Comparison of ENCODE assay signal across 18 cellular contexts in genomic region chr21:15309721-15310120, GRCh38.
DNase-seq lines count a peak whose midpoint lies in the region; ATAC-seq, FAIRE-seq and TF ChIP-seq lines count a peak whose summit lies in the region.
"Had no signal": no experiment of that assay in that cellular context is flagged by ENCODE, and none has a peak within 500 bp of the region (broad histone marks: within the 10 kb centered on the region; RNA-seq: fewer than 3 reads in every experiment).

No MANE protein-coding gene starts in this region.

- H3K9me3 ChIP-seq in RWPE2 (ENCODE audit: severe bottlenecking) (no peaks in the 10 kb centered on the region), gastroesophageal sphincter (no peaks in the 10 kb centered on the region), testis (no peaks in the 10 kb centered on the region), WERI-Rb-1 (ENCODE audit: severe bottlenecking) (no peaks in the 10 kb centered on the region)

- no peak for FAIRE-seq in HTR-8/SVneo (lab: Jason Lieb, UNC)
- FAIRE-seq: endothelial cell of umbilical vein, small intestine had no signal

- H3K4me3 ChIP-seq in RWPE2 (ENCODE audit: severe bottlenecking) (no peak overlapping the region), gastroesophageal sphincter (no peak overlapping the region), testis (peak overlapping the region in 1 of 2 donors; percentile 4), WERI-Rb-1 (ENCODE audit: low read depth, low read length) (no peak overlapping the region)

- H3K36me3 ChIP-seq in RWPE2 (ENCODE audit: low read depth) (no peaks in the 10 kb centered on the region), gastroesophageal sphincter (no peaks in the 10 kb centered on the region), testis (ENCODE audit: low read depth, missing control alignments) (no peaks in the 10 kb centered on the region), WERI-Rb-1 (no peaks in the 10 kb centered on the region)

- TF ChIP-seq CTCF in RWPE2 (IDR thresholded peaks at IDR 0.05; ENCODE audit: poor library complexity, severe bottlenecking) (no peak), gastroesophageal sphincter (IDR thresholded peaks at IDR 0.05) (no peak), testis (IDR thresholded peaks at IDR 0.05) (no peak), WERI-Rb-1 (IDR thresholded peaks at IDR 0.05; ENCODE audit: low read depth, low read length) (no peak)

- DNase-seq in RWPE2 (ENCODE audit: low spot score) (no peak), myocyte (ENCODE audit: low read depth) (peak; percentile 13), testis (peak; percentile 67), WERI-Rb-1 (no peak), HTR-8/SVneo (ENCODE audit: insufficient read length, low spot score) (no peak)
- no peak for DNase-seq in activated effector memory CD4-positive, alpha-beta T cell treated with anti-CD3 and anti-CD28 coated beads, Interleukin-2, amount 50 U/mL, for 16 hours
- DNase-seq: activated CD4-positive, CD25-positive, alpha-beta regulatory T cell treated with anti-CD3 and anti-CD28 coated beads, Interleukin-2, amount 50 U/mL, for 72 hours; activated naive CD8-positive, alpha-beta T cell treated with anti-CD3 and anti-CD28 coated beads, Interleukin-2, amount 10 ng/mL, durations not matched to agents 7 days and 5 days; AML-193; KBM-7; MV-4-11; NCI-H2029 treated with DMSO at 0.1 percent for 48 hours; small intestine; stimulated activated CD4-positive, alpha-beta T cell treated with anti-CD3 and anti-CD28 coated beads, Interleukin-4, amount 100 ng/mL, for 1 hour; T1000 had no signal

- ATAC-seq in RWPE2 (ENCODE audit: low read depth) (no peak), gastroesophageal sphincter (peak; percentile 71)
- ATAC-seq: Panc1 had no signal

- H3K4me1 ChIP-seq in RWPE2 (ENCODE audit: insufficient read depth, poor library complexity, severe bottlenecking) (peaks cover 17% of the 10 kb centered on the region), gastroesophageal sphincter (peaks cover 0 to 13% (median 0%) of the 10 kb centered on the region in 3 donors), testis (no peaks in the 10 kb centered on the region)

- TF ChIP-seq POLR2A in gastroesophageal sphincter (IDR thresholded peaks at IDR 0.05) (no peak), testis (IDR thresholded peaks at IDR 0.05) (no peak)

- H3K27ac ChIP-seq in RWPE2 (ENCODE audit: poor library complexity, severe bottlenecking) = peak overlapping the region; percentile 26
- H3K27ac ChIP-seq in gastroesophageal sphincter = no peak overlapping the region
- peak overlapping the region in 1 of 2 donors; percentile 52 for H3K27ac ChIP-seq in testis
- H3K27ac ChIP-seq in WERI-Rb-1 = no peak overlapping the region

- H3K27me3 ChIP-seq in RWPE2 (ENCODE audit: insufficient read depth, poor library complexity, severe bottlenecking) (no peaks in the 10 kb centered on the region), gastroesophageal sphincter (no peaks in the 10 kb centered on the region), testis (no peaks in the 10 kb centered on the region), WERI-Rb-1 (ENCODE audit: insufficient read depth, low read depth, severe bottlenecking) (no peaks in the 10 kb centered on the region)

- WGBS in gastroesophageal sphincter (ENCODE audit: low coverage in 1 of 2), 2 donors = 27% methylated on average over 3 of the region's 3 CpGs; no CpG with 5 or more reads in 1 of the 2 donors
- 29 to 33% methylated on average over 3 of the region's 3 CpGs for WGBS in testis, 2 donors

- intact Hi-C loops in testis (cut with DNase I; ENCODE audit: low total_unique reads) = no loop called here

- no peak for TF ChIP-seq EP300 in gastroesophageal sphincter (IDR thresholded peaks at IDR 0.05)

Comparison
In these comparisons a context has a peak if more than half of its experiments do, and no peak if none do; other contexts are left out.
1. DNase-seq: peak in myocyte (single experiment) and testis (single experiment); none in RWPE2 (single experiment), activated effector memory CD4-positive, alpha-beta T cell treated with anti-CD3 and anti-CD28 coated beads, Interleukin-2, amount 50 U/mL, for 16 hours (single experiment), WERI-Rb-1 (single experiment) and HTR-8/SVneo (single experiment).